ENCODE assay signal across 8 cellular contexts in the genomic region with DNA sequence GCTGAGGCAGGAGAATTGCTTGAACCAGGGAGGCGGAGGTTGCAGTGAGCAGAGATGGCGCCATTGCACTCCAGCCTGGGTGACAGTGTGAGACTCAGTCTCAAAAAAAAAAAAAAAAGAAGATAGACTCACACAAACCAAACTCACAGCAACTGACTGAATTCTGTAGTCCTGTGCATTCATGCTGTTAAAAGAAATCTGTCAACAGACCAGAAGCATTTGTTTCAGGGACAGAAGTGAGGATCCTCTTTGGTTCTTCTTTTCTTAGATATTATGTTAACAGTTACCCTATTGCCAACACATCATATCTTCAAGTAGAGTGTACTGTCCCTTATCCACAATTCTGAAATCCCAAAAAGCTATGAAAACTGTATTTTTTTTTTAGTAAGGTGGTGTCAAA.
"Had no signal": no experiment of that assay in that cellular context is flagged by ENCODE, and none has a peak within 500 bp of the region (broad histone marks: within the 10 kb centered on the region; RNA-seq: fewer than 3 reads in every experiment).

No MANE protein-coding gene starts in this region.

- ATAC-seq: HCT116, K562 had no signal

- DNase-seq: GM23248, GOT3, H7, HFFc6, IMR-90, KG1 had no signal
